ENCODE assay signal across 22 cellular contexts in genomic region chr22:45151503-45151902, GRCh38.
"Had no signal": no experiment of that assay in that cellular context is flagged by ENCODE, and none has a peak within 500 bp of the region (broad histone marks: within the 10 kb centered on the region; RNA-seq: fewer than 3 reads in every experiment).

No MANE protein-coding gene starts in this region.

- DNase-seq: IMR-90, MM.1S, NCI-H1092 treated with DMSO at 0.1 percent for 48 hours, NCI-H1436, NCI-H187, NCI-H2029, NCI-H2081 treated with DMSO at 0.1 percent for 48 hours, NCI-H2171, NCI-H226, NCI-H446, NCI-H510A, NCI-H524 treated with DMSO at 0.1 percent for 48 hours, NCI-H69, NCI-H774, Right ventricle myocardium superior, RPMI8226, SIG-M5 had no signal

- H3K9me3 ChIP-seq: SJSA1 had no signal

- ATAC-seq: HepG2, K562 had no signal

- H3K27me3 ChIP-seq: SJSA1 had no signal

- H3K27ac ChIP-seq: KMS-11, SJSA1, SK-N-MC had no signal

- H3K4me2 ChIP-seq: KMS-11 had no signal

- H3K4me3 ChIP-seq: K562, SJSA1, SK-N-MC had no signal

- H3K9ac ChIP-seq: KMS-11 had no signal
